22 cellular contexts compared by ENCODE assay signal in the genomic region with DNA sequence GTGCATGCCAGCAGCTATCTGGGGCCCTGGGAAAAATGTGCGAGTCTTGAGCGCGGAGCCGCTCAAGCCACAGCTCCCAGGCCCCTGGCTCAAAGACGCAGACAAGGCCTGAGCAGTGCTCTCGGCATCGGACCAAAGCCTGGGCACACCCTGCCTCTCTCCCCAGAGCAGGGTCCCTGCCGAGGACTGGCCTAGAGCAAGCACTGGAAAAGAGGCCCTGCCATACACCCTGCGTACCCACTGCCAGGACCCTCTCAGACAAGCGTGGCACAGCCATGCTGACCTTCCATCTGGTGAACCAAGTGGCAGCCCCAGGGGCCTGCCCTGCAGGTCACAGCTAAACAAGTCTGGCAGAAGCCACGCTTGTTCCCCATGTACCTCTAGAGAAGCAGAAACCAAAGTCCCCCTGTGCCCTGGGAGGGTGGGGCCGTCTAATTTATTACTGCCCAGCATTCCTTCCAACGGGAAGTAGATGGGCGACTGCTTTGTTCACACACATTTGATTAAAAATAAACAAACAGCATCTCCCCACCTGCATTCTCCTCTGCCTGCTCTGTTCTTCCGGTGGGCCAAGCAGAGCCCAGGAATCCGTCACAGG.
"Had no signal": no experiment of that assay in that cellular context is flagged by ENCODE, and none has a peak within 500 bp of the region (broad histone marks: within the 10 kb centered on the region; RNA-seq: fewer than 3 reads in every experiment).

No MANE protein-coding gene starts in this region.

- H3K4me3 ChIP-seq: colonic mucosa, hepatocyte, ovary, right atrium auricular region, smooth muscle cell, suprapubic skin, thyroid gland, upper lobe of left lung had no signal

- H3K4me1 ChIP-seq: colonic mucosa, foreskin keratinocyte, right atrium auricular region, thyroid gland, upper lobe of left lung had no signal

- H3K4me2 ChIP-seq: hepatocyte, smooth muscle cell had no signal

- DNase-seq: cerebellar nuclear complex; colonic mucosa; dermis blood vessel endothelial cell; effector CD4-positive, alpha-beta T cell; endodermal cell; erythroblast; foreskin keratinocyte; kidney; left cardiac atrium; mammary epithelial cell; natural killer cell; ovary; stimulated activated CD4-positive, alpha-beta T cell treated with anti-CD3 and anti-CD28 coated beads, Interleukin-2, amount 100 ng/mL, for 48 hours; stimulated activated naive CD8-positive, alpha-beta T cell treated with anti-CD3 and anti-CD28 coated beads, Interleukin-15, Interleukin-2, amounts not matched to agents 100 U/mL and 50 U/mL, for 24 hours; thyroid gland had no signal

- H3K27ac Mint-ChIP-seq: endodermal cell, natural killer cell had no signal

- H2AFZ ChIP-seq: hepatocyte had no signal

- H3K27me3 ChIP-seq: colonic mucosa, foreskin keratinocyte, hepatocyte, ovary, right atrium auricular region, suprapubic skin, thyroid gland, upper lobe of left lung had no signal

- H3K4me1 Mint-ChIP-seq: endodermal cell, natural killer cell, neural crest cell had no signal

- FAIRE-seq: endothelial cell of umbilical vein, kidney had no signal

- H3K9me3 ChIP-seq: colonic mucosa, ovary, right atrium auricular region, suprapubic skin, thyroid gland, upper lobe of left lung had no signal

- ATAC-seq: foreskin keratinocyte; left cardiac atrium; natural killer cell; stimulated activated naive CD8-positive, alpha-beta T cell treated with anti-CD3 and anti-CD28 coated beads, Interleukin-15, Interleukin-2, amounts not matched to agents 100 U/mL and 50 U/mL, for 24 hours had no signal

- H3K9me3 Mint-ChIP-seq: endodermal cell, natural killer cell, neural crest cell had no signal

- H3K79me2 ChIP-seq: hepatocyte had no signal

- H3K27ac ChIP-seq: colonic mucosa, foreskin keratinocyte, hepatocyte, ovary, right atrium auricular region, suprapubic skin, thyroid gland, upper lobe of left lung had no signal

- H3K4me3 Mint-ChIP-seq: endodermal cell, natural killer cell had no signal

- H3K36me3 Mint-ChIP-seq: natural killer cell had no signal

- H3K36me3 ChIP-seq: ovary had no signal
